9 cellular contexts compared by ENCODE assay signal in genomic region chr1:39882152-39882551, GRCh38. TPM values are rescaled to one million over a fixed set of nuclear protein-coding genes. Genes with fewer than 3 reads are reported as not detected.
A peak's percentile ranks its signal among the peaks of the same experiment; 100 is the strongest.
DNase-seq lines count a peak whose midpoint lies in the region; ATAC-seq and TF ChIP-seq lines count a peak whose summit lies in the region.
"Had no signal": no experiment of that assay in that cellular context is flagged by ENCODE, and none has a peak within 500 bp of the region (broad histone marks: within the 10 kb centered on the region; RNA-seq: fewer than 3 reads in every experiment).

No MANE protein-coding gene starts in this region.

- no peaks in the 10 kb centered on the region for H3K27me3 ChIP-seq in SK-N-SH (ENCODE audit: insufficient read depth)
- no peaks in the 10 kb centered on the region for H3K27me3 ChIP-seq in iPS-18a (ENCODE audit: control insufficient read depth, insufficient read depth, low read length)

- POLR2A ChIA-PET in SK-N-SH (lab: Yijun Ruan, JAX), result no interaction called here
- POLR2A ChIA-PET in activated CD4-positive, alpha-beta memory T cell treated with anti-CD3 and anti-CD28 coated beads for 36 hours (lab: Charles Lee), result interaction anchor here (0.6 kb wide), 1 partner anchor 14 kb away, joined by 3 read pairs; no protein-coding TSS in a partner anchor

- H3K4me3 Mint-ChIP-seq in activated CD4-positive, alpha-beta memory T cell treated with anti-CD3 and anti-CD28 coated beads for 36 hours, result peak overlapping the region; percentile 93
- peak overlapping the region; percentile 95 for H3K4me3 Mint-ChIP-seq in stimulated activated naive CD8-positive, alpha-beta T cell treated with anti-CD3 and anti-CD28 coated beads, Interleukin-15, amount 100 ng/mL, for 72 hours

- H3K36me3 Mint-ChIP-seq in activated CD4-positive, alpha-beta memory T cell treated with anti-CD3 and anti-CD28 coated beads for 36 hours, result peaks cover 1% of the 10 kb centered on the region

- H3K4me3 ChIP-seq in SK-N-SH (ENCODE audit: low read depth in 2 of 2, low read length in 1 of 2), result peak overlapping the region; percentile 83 to 97
- peak overlapping the region; percentile 88 for H3K4me3 ChIP-seq in iPS-18a (ENCODE audit: low read length)

- H4K20me1 ChIP-seq in SK-N-SH (ENCODE audit: insufficient read depth), result no peaks in the 10 kb centered on the region

- H3K27ac Mint-ChIP-seq in activated CD4-positive, alpha-beta memory T cell treated with anti-CD3 and anti-CD28 coated beads for 36 hours, result no peak overlapping the region
- peak overlapping the region; percentile 58 to 63 for H3K27ac Mint-ChIP-seq in stimulated activated naive CD8-positive, alpha-beta T cell treated with anti-CD3 and anti-CD28 coated beads, Interleukin-15, amount 100 ng/mL, for 72 hours

- TF ChIP-seq EP300 in SK-N-SH (IDR thresholded peaks at IDR 0.05; ENCODE audit: borderline replicate concordance in 1 of 2, low read depth in 1 of 2, low read length in 1 of 2), result no peak

- peaks cover 5 to 8% of the 10 kb centered on the region in 2 experiments for H3K36me3 ChIP-seq in SK-N-SH (replicated peaks in 1 of 2; ENCODE audit: control insufficient read depth in 1 of 2, insufficient read depth in 2 of 2, low read length in 1 of 2)
- H3K36me3 ChIP-seq in iPS-18a (ENCODE audit: control insufficient read depth, low read depth, low read length), result no peaks in the 10 kb centered on the region

- 78% methylated on average over 2 of the region's 2 CpGs for WGBS in SK-N-SH (ENCODE audit: low lambda C conversion rate)

- H3K9ac ChIP-seq in SK-N-SH (peak overlapping the region; percentile 71), iPS-18a (ENCODE audit: low read length) (peak overlapping the region; percentile 87)

- TF ChIP-seq RAD21 in SK-N-SH (IDR thresholded peaks at IDR 0.05; ENCODE audit: low read length), result no peak

- H3K4me1 ChIP-seq in SK-N-SH (ENCODE audit: control insufficient read depth in 1 of 2, insufficient read depth in 2 of 2, low read depth in 1 of 2, low read length in 1 of 2) (peaks cover 12 to 17% of the 10 kb centered on the region in 2 experiments; a peak in 3 of 4 replicates), iPS-18a (ENCODE audit: control insufficient read depth, low read depth, low read length) (peaks cover 26% of the 10 kb centered on the region)

- intact Hi-C loops in activated CD4-positive, alpha-beta memory T cell treated with anti-CD3 and anti-CD28 coated beads for 36 hours (cut with micrococcal nuclease), result loop anchor here (2.0 kb wide), 1 partner anchor 37 kb away; no protein-coding TSS in a partner anchor

- H3K27ac ChIP-seq in SK-N-SH (ENCODE audit: low read depth in 2 of 2, low read length in 1 of 2) (no peak overlapping the region), iPS-18a (ENCODE audit: low read length) (no peak overlapping the region)

- H2AFZ ChIP-seq in SK-N-SH (ENCODE audit: low read depth), result no peak overlapping the region

- peaks cover 34% of the 10 kb centered on the region for H3K4me1 Mint-ChIP-seq in activated CD4-positive, alpha-beta memory T cell treated with anti-CD3 and anti-CD28 coated beads for 36 hours (ENCODE audit: low read depth)
- H3K4me1 Mint-ChIP-seq in stimulated activated naive CD8-positive, alpha-beta T cell treated with anti-CD3 and anti-CD28 coated beads, Interleukin-15, amount 100 ng/mL, for 72 hours, result peaks cover 59% of the 10 kb centered on the region

- CTCF ChIA-PET in SK-N-SH (lab: Yijun Ruan, JAX), result interaction anchor here (1.2 to 7.6 kb wide), 5 partner anchors 17 to 91 kb away, joined by 3 to 42 read pairs (median 3); partner anchors contain the start of gene MYCL
- CTCF ChIA-PET in activated CD4-positive, alpha-beta memory T cell treated with anti-CD3 and anti-CD28 coated beads for 36 hours (lab: Charles Lee), result interaction anchor here (0.6 to 2.4 kb wide), 5 partner anchors 20 to 150 kb away, joined by 3 to 15 read pairs (median 4); partner anchors contain the start of gene MYCL

- H3K9me3 ChIP-seq in SK-N-SH (no peaks in the 10 kb centered on the region), iPS-18a (ENCODE audit: control insufficient read depth, low read depth, low read length) (no peaks in the 10 kb centered on the region)

- peaks cover 62% of the 10 kb centered on the region for H3K79me2 ChIP-seq in SK-N-SH (ENCODE audit: insufficient read depth)

- no peaks in the 10 kb centered on the region for H3K27me3 Mint-ChIP-seq in activated CD4-positive, alpha-beta memory T cell treated with anti-CD3 and anti-CD28 coated beads for 36 hours
- H3K27me3 Mint-ChIP-seq in stimulated activated naive CD8-positive, alpha-beta T cell treated with anti-CD3 and anti-CD28 coated beads, Interleukin-15, amount 100 ng/mL, for 72 hours, result no peaks in the 10 kb centered on the region

- H3K9me3 Mint-ChIP-seq in activated CD4-positive, alpha-beta memory T cell treated with anti-CD3 and anti-CD28 coated beads for 36 hours, result no peaks in the 10 kb centered on the region
- no peaks in the 10 kb centered on the region for H3K9me3 Mint-ChIP-seq in stimulated activated naive CD8-positive, alpha-beta T cell treated with anti-CD3 and anti-CD28 coated beads, Interleukin-15, amount 100 ng/mL, for 72 hours

- H3K4me2 ChIP-seq in SK-N-SH, result peak overlapping the region; percentile 96

- DNase-seq in SK-N-SH (no peak), NCI-H187 treated with DMSO at 0.1 percent for 48 hours (lab: John Stamatoyannopoulos, UW) (no peak), DMS53 treated with DMSO at 0.1 percent for 48 hours (lab: John Stamatoyannopoulos, UW; ENCODE audit: unreplicated experiment) (no peak)
- no peak for DNase-seq in activated CD4-positive, alpha-beta memory T cell treated with anti-CD3 and anti-CD28 coated beads for 36 hours
- no peak for DNase-seq in stimulated activated naive CD8-positive, alpha-beta T cell treated with anti-CD3 and anti-CD28 coated beads, Interleukin-15, amount 100 ng/mL, for 72 hours
- DNase-seq: activated CD4-positive, alpha-beta T cell treated with anti-CD3 and anti-CD28 coated beads for 48 hours had no signal

- ATAC-seq in SK-N-SH treated with all-trans-retinoic acid at 6 μM for 48 hours (no peak), GM19452 (IDR thresholded peaks at IDR 0.05; ENCODE audit: unreplicated experiment) (no peak)
- ATAC-seq in stimulated activated naive CD8-positive, alpha-beta T cell treated with anti-CD3 and anti-CD28 coated beads, Interleukin-15, amount 100 ng/mL, for 72 hours, result no peak

- H3K9me2 ChIP-seq in SK-N-SH, result no peaks in the 10 kb centered on the region

- TF ChIP-seq CTCF in SK-N-SH (IDR thresholded peaks at IDR 0.05), result no peak

- H3F3A ChIP-seq in SK-N-SH (replicated peaks; ENCODE audit: insufficient read depth), result no peaks in the 10 kb centered on the region

TF ChIP-seq in SK-N-SH, 30 proteins besides CTCF, POLR2A, EP300 and RAD21 (continues in another document):
- no peak for TF ChIP-seq TCF12 (IDR thresholded peaks at IDR 0.05)
- TF ChIP-seq SIN3A (IDR thresholded peaks at IDR 0.05; ENCODE audit: borderline replicate concordance, low read depth, low read length), result no peak
- no peak for TF ChIP-seq EZH2phosphoT487 (IDR thresholded peaks at IDR 0.05; ENCODE audit: borderline replicate concordance, low read depth)
- TF ChIP-seq ZBTB33 (IDR thresholded peaks at IDR 0.05; ENCODE audit: borderline replicate concordance, low read depth), result no peak
- TF ChIP-seq TAF1 (IDR thresholded peaks at IDR 0.05; ENCODE audit: borderline replicate concordance, low read depth, low read length), result no peak

TF ChIP-seq in SK-N-SH treated with all-trans-retinoic acid at 6 μM for 48 hours, 23 proteins besides CTCF, POLR2A, EP300 and RAD21 (continues in another document):
- TF ChIP-seq POU6F1 (CRISPR knock-in tag; IDR thresholded peaks at IDR 0.05; ENCODE audit: borderline replicate concordance, low read depth), result no peak
- no peak for TF ChIP-seq ZFP3 (CRISPR knock-in tag; IDR thresholded peaks at IDR 0.05)

RNA-seq across cellular contexts. Expression of gene TRIT1, which starts 1.2 kb away (rescaled TPM):
- 11.8 and 15.4 TPM in 2 replicates for polyA plus RNA-seq in SK-N-SH (2012; rRNA removed)
- 12.7 and 14.1 TPM in 2 replicates for polyA plus RNA-seq in SK-N-SH (2012; cell fraction: cytosol; rRNA removed)
- 18.8 and 33.5 TPM in 2 replicates for polyA plus RNA-seq in SK-N-SH (2012; cell fraction: nucleus; rRNA removed)
- 10 to 100 TPM; 21.0 to 21.9 TPM for total RNA-seq in activated CD4-positive, alpha-beta memory T cell treated with anti-CD3 and anti-CD28 coated beads for 36 hours

RNA-seq across cellular contexts. Expression of gene MYCL, which starts 19.6 kb away (rescaled TPM):
- 0.48 and 0.57 TPM in 2 replicates for polyA plus RNA-seq in SK-N-SH (2012; rRNA removed)
- polyA plus RNA-seq in SK-N-SH (2012; cell fraction: cytosol; rRNA removed), result 0.42 and 0.46 TPM in 2 replicates
- polyA plus RNA-seq in SK-N-SH (2012; cell fraction: nucleus; rRNA removed), result 0.45 and 0.67 TPM in 2 replicates
- under 1 TPM in 1 of 2 experiments, not detected in 1; 0.07 TPM for total RNA-seq in activated CD4-positive, alpha-beta memory T cell treated with anti-CD3 and anti-CD28 coated beads for 36 hours
